ENCODE assay signal across 20 cellular contexts in genomic region chr11:61072316-61073109, GRCh38. TPM values are rescaled to one million over a fixed set of nuclear protein-coding genes. Genes with fewer than 3 reads are reported as not detected.
DNase-seq lines count a peak whose midpoint lies in the region; ATAC-seq and TF ChIP-seq lines count a peak whose summit lies in the region.
"Had no signal": no experiment of that assay in that cellular context is flagged by ENCODE, and none has a peak within 500 bp of the region (broad histone marks: within the 10 kb centered on the region; RNA-seq: fewer than 3 reads in every experiment).

No MANE protein-coding gene starts in this region.

- H3K4me1 Mint-ChIP-seq in CD8-positive, alpha-beta memory T cell, result peaks cover 53 to 85% (median 73%) of the 10 kb centered on the region in 3 donors
- peaks cover 79% of the 10 kb centered on the region for H3K4me1 Mint-ChIP-seq in activated naive CD8-positive, alpha-beta T cell treated with anti-CD3 and anti-CD28 coated beads for 36 hours
- peaks cover 31% of the 10 kb centered on the region for H3K4me1 Mint-ChIP-seq in neural progenitor cell

- peaks cover 4% of the 10 kb centered on the region for H3F3A ChIP-seq in neural progenitor cell (ENCODE audit: low read depth)

- no peaks in the 10 kb centered on the region for H3K36me3 ChIP-seq in CD8-positive, alpha-beta memory T cell (ENCODE audit: insufficient read depth, low read length)
- H3K36me3 ChIP-seq in neural progenitor cell, result no peaks in the 10 kb centered on the region
- H3K36me3 ChIP-seq: SJCRH30, thoracic aorta had no signal

- no peaks in the 10 kb centered on the region for H3K9me3 Mint-ChIP-seq in CD8-positive, alpha-beta memory T cell
- H3K9me3 Mint-ChIP-seq in activated naive CD8-positive, alpha-beta T cell treated with anti-CD3 and anti-CD28 coated beads for 36 hours, result peaks cover 2% of the 10 kb centered on the region
- H3K9me3 Mint-ChIP-seq in neural progenitor cell, result no peaks in the 10 kb centered on the region
- H3K9me3 Mint-ChIP-seq: HFFc6 had no signal

- peak overlapping the region; percentile 87 for H2AFZ ChIP-seq in neural progenitor cell (replicated peaks)

- H3K36me3 Mint-ChIP-seq in CD8-positive, alpha-beta memory T cell, result peaks cover 0 to 3% (median 1%) of the 10 kb centered on the region in 3 donors
- peaks cover 82% of the 10 kb centered on the region for H3K36me3 Mint-ChIP-seq in activated naive CD8-positive, alpha-beta T cell treated with anti-CD3 and anti-CD28 coated beads for 36 hours
- H3K36me3 Mint-ChIP-seq in neural progenitor cell, result no peaks in the 10 kb centered on the region

- no peaks in the 10 kb centered on the region for H3K9me3 ChIP-seq in CD8-positive, alpha-beta memory T cell (ENCODE audit: low read length)
- peaks cover 3% of the 10 kb centered on the region for H3K9me3 ChIP-seq in neural progenitor cell (ENCODE audit: low read depth)
- H3K9me3 ChIP-seq: SJCRH30, thoracic aorta had no signal

- CTCF ChIA-PET in CD8-positive, alpha-beta memory T cell (lab: Charles Lee), result interaction anchor here (0.7 to 3.2 kb wide), 6 partner anchors 9 to 114 kb away, joined by 3 to 17 read pairs (median 10); no protein-coding TSS in a partner anchor

- no peak overlapping the region for H3K27ac ChIP-seq in CD8-positive, alpha-beta memory T cell (ENCODE audit: low read depth, low read length)
- H3K27ac ChIP-seq in neural progenitor cell, result no peak overlapping the region
- H3K27ac ChIP-seq: 22Rv1, SJCRH30 had no signal

- no peaks in the 10 kb centered on the region for H4K20me1 ChIP-seq in neural progenitor cell (ENCODE audit: low read depth)

- no peak for ATAC-seq in GM19395 (IDR thresholded peaks at IDR 0.05; ENCODE audit: unreplicated experiment)

- TF ChIP-seq CTCF in neural progenitor cell (IDR thresholded peaks at IDR 0.05), result no peak

- peak overlapping the region; percentile 12 for H3K4me3 ChIP-seq in CD8-positive, alpha-beta memory T cell (ENCODE audit: low read length)
- H3K4me3 ChIP-seq in neural progenitor cell, result no peak overlapping the region
- H3K4me3 ChIP-seq: SJCRH30, thoracic aorta had no signal

- no peak overlapping the region for H3K9ac ChIP-seq in neural progenitor cell

- POLR2A ChIA-PET in CD8-positive, alpha-beta memory T cell (lab: Charles Lee), result interaction anchor here (0.6 to 1.5 kb wide), 3 partner anchors 11 to 41 kb away, joined by 3 to 7 read pairs (median 4); no protein-coding TSS in a partner anchor

- peaks cover 75% of the 10 kb centered on the region for H3K4me1 ChIP-seq in CD8-positive, alpha-beta memory T cell (ENCODE audit: insufficient read depth, low read length)
- peaks cover 17% of the 10 kb centered on the region for H3K4me1 ChIP-seq in neural progenitor cell
- H3K4me1 ChIP-seq: SJCRH30 had no signal

- H3K27me3 ChIP-seq in CD8-positive, alpha-beta memory T cell (ENCODE audit: insufficient read depth, low read length, poor library complexity, severe bottlenecking), result no peaks in the 10 kb centered on the region
- H3K27me3 ChIP-seq in neural progenitor cell, result no peaks in the 10 kb centered on the region
- H3K27me3 ChIP-seq: SJCRH30 had no signal

- DNase-seq in DMS 273 (lab: John Stamatoyannopoulos, UW; ENCODE audit: unreplicated experiment) (peak; percentile 30), DMS 273 treated with DMSO at 0.1 percent for 48 hours (lab: John Stamatoyannopoulos, UW) (no peak), neural progenitor cell (ENCODE audit: low spot score) (no peak), GM19240 (ENCODE audit: insufficient read length, low spot score) (no peak), NCI-H2196 (lab: John Stamatoyannopoulos, UW; ENCODE audit: unreplicated experiment) (no peak)
- DNase-seq in CD8-positive, alpha-beta memory T cell, result no peak
- DNase-seq in activated naive CD8-positive, alpha-beta T cell treated with anti-CD3 and anti-CD28 coated beads for 36 hours, result no peak
- DNase-seq: activated gamma-delta T cell treated with Interleukin-2 at 50 U/mL for 16 hours; Calu3; HFFc6; hippocampal formation; left ventricle myocardium superior; NK-92 treated with Interleukin-12 subunit alpha and Interleukin-12 subunit beta, amount 100 ng/mL, for 24 hours; occipital lobe had no signal

- H3K4me2 ChIP-seq in neural progenitor cell, result peak overlapping the region; percentile 47

- H3K27ac Mint-ChIP-seq in CD8-positive, alpha-beta memory T cell, result peak overlapping the region in 5 of 8 donors; percentile 63 to 97 (median 71)
- peak overlapping the region; percentile 88 for H3K27ac Mint-ChIP-seq in activated naive CD8-positive, alpha-beta T cell treated with anti-CD3 and anti-CD28 coated beads for 36 hours
- H3K27ac Mint-ChIP-seq in neural progenitor cell, result peak overlapping the region; percentile 97
- H3K27ac Mint-ChIP-seq: HFFc6 had no signal

- peak overlapping the region in 2 of 7 donors; percentile 19 to 75 for H3K4me3 Mint-ChIP-seq in CD8-positive, alpha-beta memory T cell
- H3K4me3 Mint-ChIP-seq in activated naive CD8-positive, alpha-beta T cell treated with anti-CD3 and anti-CD28 coated beads for 36 hours, result peak overlapping the region; percentile 59
- H3K4me3 Mint-ChIP-seq in neural progenitor cell, result no peak overlapping the region
- H3K4me3 Mint-ChIP-seq: HFFc6 had no signal

- H3K27me3 Mint-ChIP-seq in CD8-positive, alpha-beta memory T cell, result no peaks in the 10 kb centered on the region
- no peaks in the 10 kb centered on the region for H3K27me3 Mint-ChIP-seq in activated naive CD8-positive, alpha-beta T cell treated with anti-CD3 and anti-CD28 coated beads for 36 hours
- peaks cover 11% of the 10 kb centered on the region for H3K27me3 Mint-ChIP-seq in neural progenitor cell (ENCODE audit: insufficient read depth, low read depth)

- H3K79me2 ChIP-seq in neural progenitor cell (ENCODE audit: low read depth), result no peaks in the 10 kb centered on the region

RNA-seq across cellular contexts. Expression of gene CD5, which starts 29.8 kb away (rescaled TPM):
- total RNA-seq in CD8-positive, alpha-beta memory T cell, result 100 to 1,000 TPM; 169 to 175 TPM
- polyA plus RNA-seq in CD8-positive, alpha-beta memory T cell, result 156 TPM
- total RNA-seq in activated naive CD8-positive, alpha-beta T cell treated with anti-CD3 and anti-CD28 coated beads for 36 hours, result 100 to 1,000 TPM; 196 to 197 TPM
- total RNA-seq in neural progenitor cell (ENCODE audit: low replicate concordance), result not detected in 2 replicates
- total RNA-seq: Calu3, cerebellum, epithelial cell of proximal tubule, HFFc6, occipital lobe had no signal

Comparison
In these comparisons a context has a peak if more than half of its experiments do, and no peak if none do; other contexts are left out.
1. RNA of gene CD5, which starts 29.8 kb away (total RNA-seq): 196 to 197 TPM in activated naive CD8-positive, alpha-beta T cell treated with anti-CD3 and anti-CD28 coated beads for 36 hours and 169 to 175 TPM in CD8-positive, alpha-beta memory T cell; not detected in neural progenitor cell; every median in the first group is over 100 times any median in the second.
2. Peak in every context shown above with its lines, with median percentiles within 50 percentile points of each other: H3K27ac Mint-ChIP-seq.